Comparison of ENCODE assay signal across 23 cellular contexts in genomic region chr13:34931572-34931971, GRCh38. TPM values are rescaled to one million over a fixed set of nuclear protein-coding genes. Genes with fewer than 3 reads are reported as not detected.
A peak's percentile ranks its signal among the peaks of the same experiment; 100 is the strongest.
DNase-seq lines count a peak whose midpoint lies in the region; ATAC-seq, FAIRE-seq and TF ChIP-seq lines count a peak whose summit lies in the region.
"Had no signal": no experiment of that assay in that cellular context is flagged by ENCODE, and none has a peak within 500 bp of the region (broad histone marks: within the 10 kb centered on the region; RNA-seq: fewer than 3 reads in every experiment).

No MANE protein-coding gene starts in this region.

- intact Hi-C loops in PC-3 (cut with micrococcal nuclease) = loop anchor here (10.0 kb wide), 1 partner anchor 77 kb away; no protein-coding TSS in a partner anchor

- FAIRE-seq in bronchial epithelial cell (lab: Jason Lieb, UNC) = no peak
- FAIRE-seq: astrocyte had no signal

- POLR2A ChIA-PET in PC-3 (lab: Charles Lee; ENCODE audit: unreplicated experiment) = no interaction called here

- H3K4me1 ChIP-seq in PC-3 (ENCODE audit: insufficient read depth, low read length) = peaks cover 21% of the 10 kb centered on the region
- H3K4me1 ChIP-seq: heart right ventricle, spleen had no signal

- TF ChIP-seq CTCF in AG09309 (IDR thresholded peaks at IDR 0.05; ENCODE audit: control insufficient read depth, insufficient read depth, low read depth, low read length, missing control alignments) = no peak
- TF ChIP-seq CTCF in PC-3 (conservative IDR thresholded peaks at IDR 0.05; ENCODE audit: low read depth, low read length) = no peak
- TF ChIP-seq CTCF in bronchial epithelial cell (IDR thresholded peaks at IDR 0.05; ENCODE audit: insufficient read depth, low read length, severe bottlenecking) = no peak

- no peaks in the 10 kb centered on the region for H3K27me3 ChIP-seq in PC-3 (ENCODE audit: low read length)
- H3K27me3 ChIP-seq in bronchial epithelial cell (ENCODE audit: control insufficient read depth, insufficient read depth, low read length) = peaks cover 2% of the 10 kb centered on the region
- H3K27me3 ChIP-seq: dorsolateral prefrontal cortex, heart right ventricle had no signal

- no peak overlapping the region for H3K4me3 ChIP-seq in AG09309 (ENCODE audit: control insufficient read depth, low read depth, low read length)
- no peak overlapping the region for H3K4me3 ChIP-seq in PC-3 (ENCODE audit: low read length)
- no peak overlapping the region for H3K4me3 ChIP-seq in bronchial epithelial cell (ENCODE audit: low read depth, low read length)
- H3K4me3 ChIP-seq: dorsolateral prefrontal cortex, heart right ventricle, spleen had no signal

- H3K4me2 ChIP-seq in PC-3 (ENCODE audit: low read length) = no peak overlapping the region

- ATAC-seq in PC-3 (no peak), GM18867 (IDR thresholded peaks at IDR 0.05; ENCODE audit: unreplicated experiment) (no peak), GM21529 (IDR thresholded peaks at IDR 0.05; ENCODE audit: unreplicated experiment) (no peak)
- ATAC-seq: heart right ventricle; left cardiac atrium; SK-N-SH treated with all-trans-retinoic acid at 6 μM for 48 hours; stimulated activated naive CD8-positive, alpha-beta T cell treated with anti-CD3 and anti-CD28 coated beads, Interleukin-15, Interleukin-2, amounts not matched to agents 100 U/mL and 50 U/mL, for 24 hours had no signal

- no peaks in the 10 kb centered on the region for H3K79me2 ChIP-seq in PC-3 (ENCODE audit: low read length)

- no peak overlapping the region for H3K27ac ChIP-seq in PC-3 (ENCODE audit: low read length)
- H3K27ac ChIP-seq: dorsolateral prefrontal cortex, heart right ventricle, spleen had no signal

- no peaks in the 10 kb centered on the region for H3F3A ChIP-seq in PC-3 (ENCODE audit: low read length, unreplicated experiment)

- CTCF ChIA-PET in PC-3 (lab: Charles Lee) = no interaction called here

- H2AFZ ChIP-seq in PC-3 (ENCODE audit: low read length) = no peak overlapping the region

- BruUV-seq in PC-3 (replicated peaks; lab: Mats Ljungman, UMichigan) = no TSS peak

- H3K36me3 ChIP-seq in PC-3 (ENCODE audit: low read depth, low read length) (no peaks in the 10 kb centered on the region), bronchial epithelial cell (ENCODE audit: control insufficient read depth, insufficient read depth, low read length) (no peaks in the 10 kb centered on the region)
- H3K36me3 ChIP-seq: heart right ventricle, spleen had no signal

- peak; percentile 14 for DNase-seq in AG09309 (ENCODE audit: low read depth)
- DNase-seq in H4 (ENCODE audit: low spot score) = peak; percentile 9
- peak; percentile 6 for DNase-seq in PC-3
- DNase-seq in bronchial epithelial cell (ENCODE audit: low read depth) = peak; percentile 33
- DNase-seq in stimulated activated CD4-positive, alpha-beta T cell treated with anti-CD3 and anti-CD28 coated beads, Interleukin-12 subunit alpha, Interleukin-12 subunit beta, amount 100 ng/mL, for 4 hours = no peak
- no peak for DNase-seq in GM19238 (ENCODE audit: insufficient read length, low spot score)
- DNase-seq: ACHN; activated CD8-positive, alpha-beta memory T cell treated with anti-CD3 and anti-CD28 coated beads, Interleukin-2, amount 50 U/mL, for 4 hours; C1 segment of cervical spinal cord; Calu3; cerebellar nuclear complex; dorsolateral prefrontal cortex; heart right ventricle; left cardiac atrium; NCI-H1694; NCI-H2171 treated with DMSO at 0.1 percent for 48 hours; NCI-H526 treated with DMSO at 0.1 percent for 48 hours; spleen; stimulated activated naive CD8-positive, alpha-beta T cell treated with anti-CD3 and anti-CD28 coated beads, Interleukin-15, Interleukin-2, amounts not matched to agents 100 U/mL and 50 U/mL, for 24 hours had no signal

- H4K20me1 ChIP-seq in PC-3 (ENCODE audit: low read length) = no peaks in the 10 kb centered on the region

- no peak overlapping the region for H3K9ac ChIP-seq in PC-3 (ENCODE audit: low read length)

- H3K9me2 ChIP-seq in PC-3 (replicated peaks; ENCODE audit: low read length) = no peaks in the 10 kb centered on the region

- no peaks in the 10 kb centered on the region for H3K9me3 ChIP-seq in PC-3 (ENCODE audit: low read length)
- H3K9me3 ChIP-seq: heart right ventricle, spleen had no signal

RNA-seq across cellular contexts. Expression of gene NBEA, which starts 10.5 kb away (rescaled TPM):
- total RNA-seq in H4 (2014; rRNA removed; shearing (Covaris generic)) = 1.7 and 2.0 TPM in 2 replicates
- 4.4 and 6.2 TPM in 2 replicates for total RNA-seq in PC-3 (2014; rRNA removed)
- total RNA-seq in bronchial epithelial cell = 0.53 and 1.2 TPM in 2 replicates

Comparison
In these comparisons a context has a peak if more than half of its experiments do, and no peak if none do; other contexts are left out.
1. DNase-seq: peak in AG09309 (single experiment), H4 (single experiment), PC-3 (single experiment) and bronchial epithelial cell (single experiment); none in stimulated activated CD4-positive, alpha-beta T cell treated with anti-CD3 and anti-CD28 coated beads, Interleukin-12 subunit alpha, Interleukin-12 subunit beta, amount 100 ng/mL, for 4 hours (single experiment) and GM19238 (single experiment).